Comparison of ENCODE assay signal across 1 cellular context in the genomic region with DNA sequence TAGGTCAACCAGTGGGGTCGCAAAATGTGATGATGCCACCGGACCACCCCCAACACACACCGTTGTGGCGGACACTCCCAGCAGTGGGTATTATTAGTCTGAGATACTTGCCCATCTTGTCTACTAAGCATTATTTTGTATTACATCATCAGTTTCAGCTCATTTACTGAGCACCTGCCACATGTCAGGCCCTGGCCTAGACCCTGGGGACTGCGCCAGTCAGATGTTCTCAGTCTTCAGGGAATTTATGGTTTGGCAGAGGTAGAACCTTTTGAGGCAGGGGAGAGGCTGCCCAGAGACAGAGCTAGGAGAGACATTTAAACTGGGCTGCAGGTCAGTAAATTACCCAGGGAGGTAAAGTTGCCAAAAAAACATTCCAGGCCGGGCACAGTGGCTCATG.
TF ChIP-seq lines count a peak whose summit lies in the region.

No MANE protein-coding gene starts in this region.

TF ChIP-seq in IMR-90, 13 proteins besides CTCF, POLR2A, EP300 and RAD21 (continued from another document):
- TF ChIP-seq, protein P1, sequence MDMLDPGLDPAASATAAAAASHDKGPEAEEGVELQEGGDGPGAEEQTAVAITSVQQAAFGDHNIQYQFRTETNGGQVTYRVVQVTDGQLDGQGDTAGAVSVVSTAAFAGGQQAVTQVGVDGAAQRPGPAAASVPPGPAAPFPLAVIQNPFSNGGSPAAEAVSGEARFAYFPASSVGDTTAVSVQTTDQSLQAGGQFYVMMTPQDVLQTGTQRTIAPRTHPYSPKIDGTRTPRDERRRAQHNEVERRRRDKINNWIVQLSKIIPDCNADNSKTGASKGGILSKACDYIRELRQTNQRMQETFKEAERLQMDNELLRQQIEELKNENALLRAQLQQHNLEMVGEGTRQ (IDR thresholded peaks at IDR 0.05; ENCODE audit: low read depth, low read length), result no peak
- TF ChIP-seq BHLHE40 (IDR thresholded peaks at IDR 0.05; ENCODE audit: low read depth, low read length) (no peak), RCOR1 (IDR thresholded peaks at IDR 0.05; ENCODE audit: insufficient replicate concordance, low read length) (no peak), RFX5 (IDR thresholded peaks at IDR 0.05; ENCODE audit: low read depth, low read length) (no peak)
